Comparison of ENCODE assay signal across 1 cellular context in genomic region chr3:14947105-14947885, GRCh38.
TF ChIP-seq lines count a peak whose summit lies in the region.

Gene NR2C2 (plus strand): TSS chr3:14947583. CDS start chr3:15003915, 56,332 bp downstream.

TF ChIP-seq in HEK293, 187 proteins besides CTCF, POLR2A, EP300 and RAD21 (continued from another document):
- TF ChIP-seq PRDM6 (tag by site-specific recombination; IDR thresholded peaks at IDR 0.05): no peak
- TF ChIP-seq ZNF777 (tag by site-specific recombination; IDR thresholded peaks at IDR 0.05; ENCODE audit: borderline replicate concordance): 0 out of 2 replicates have a peak, but pooled peaks have one; percentile 44
- TF ChIP-seq ZNF362 (tag by site-specific recombination; IDR thresholded peaks at IDR 0.05): no peak
- TF ChIP-seq ZNF274 (IDR thresholded peaks at IDR 0.05; ENCODE audit: low read length): no peak
- TF ChIP-seq ZNF274 (tag by site-specific recombination; IDR thresholded peaks at IDR 0.05; ENCODE audit: borderline replicate concordance): no peak
- TF ChIP-seq ZNF571 (tag by site-specific recombination; IDR thresholded peaks at IDR 0.05): no peak
- peak; percentile 11; the same call in 1 of the 2 replicates for TF ChIP-seq REST (tag by site-specific recombination; IDR thresholded peaks at IDR 0.05)
- TF ChIP-seq ZNF266 (tag by site-specific recombination; IDR thresholded peaks at IDR 0.05; ENCODE audit: low read depth): no peak
- TF ChIP-seq ZNF658 (tag by site-specific recombination; IDR thresholded peaks at IDR 0.05): no peak
- TF ChIP-seq ZNF138 (tag by site-specific recombination; IDR thresholded peaks at IDR 0.05; ENCODE audit: borderline replicate concordance): no peak
- no peak for TF ChIP-seq ZNF626 (tag by site-specific recombination; IDR thresholded peaks at IDR 0.05)
- TF ChIP-seq ZNF114 (tag by site-specific recombination; IDR thresholded peaks at IDR 0.05): no peak
- TF ChIP-seq ZNF830 (tag by site-specific recombination; IDR thresholded peaks at IDR 0.05; ENCODE audit: low read depth): no peak
- TF ChIP-seq ZNF311 (tag by site-specific recombination; IDR thresholded peaks at IDR 0.05; ENCODE audit: borderline replicate concordance): no peak
- TF ChIP-seq ZNF704 (tag by site-specific recombination; IDR thresholded peaks at IDR 0.05): no peak
- no peak for TF ChIP-seq ZNF18 (tag by site-specific recombination; IDR thresholded peaks at IDR 0.05)
- no peak for TF ChIP-seq ZSCAN16 (tag by site-specific recombination; IDR thresholded peaks at IDR 0.05)
- no peak for TF ChIP-seq PRDM1 (tag by site-specific recombination; IDR thresholded peaks at IDR 0.05)
- no peak for TF ChIP-seq ZNF707 (tag by site-specific recombination; IDR thresholded peaks at IDR 0.05)
- no peak for TF ChIP-seq SCRT2 (tag by site-specific recombination; IDR thresholded peaks at IDR 0.05)
- no peak for TF ChIP-seq ZNF354C (tag by site-specific recombination; IDR thresholded peaks at IDR 0.05; ENCODE audit: borderline replicate concordance, low read depth)
- TF ChIP-seq PRDM10 (tag by site-specific recombination; IDR thresholded peaks at IDR 0.05): peak; percentile 70
- 0 out of 2 replicates have a peak, but pooled peaks have one; percentile 54 for TF ChIP-seq ZSCAN5A (tag by site-specific recombination; IDR thresholded peaks at IDR 0.05)
- TF ChIP-seq ZNF169 (tag by site-specific recombination; IDR thresholded peaks at IDR 0.05): no peak
- TF ChIP-seq ZSCAN4 (tag by site-specific recombination; IDR thresholded peaks at IDR 0.05): no peak
- no peak for TF ChIP-seq ZNF184 (tag by site-specific recombination; IDR thresholded peaks at IDR 0.05)
- TF ChIP-seq ZNF146 (tag by site-specific recombination; IDR thresholded peaks at IDR 0.05): 0 out of 2 replicates have a peak, but pooled peaks have one; percentile 27
- TF ChIP-seq ZBTB20 (tag by site-specific recombination; IDR thresholded peaks at IDR 0.05): peak; percentile 95
- no peak for TF ChIP-seq MZF1 (tag by site-specific recombination; IDR thresholded peaks at IDR 0.05; ENCODE audit: borderline replicate concordance)
